Comparison of ENCODE assay signal across 9 cellular contexts in genomic region chr5:135391869-135392255, GRCh38. TPM values are rescaled to one million over a fixed set of nuclear protein-coding genes. Genes with fewer than 3 reads are reported as not detected.
A peak's percentile ranks its signal among the peaks of the same experiment; 100 is the strongest.
DNase-seq lines count a peak whose midpoint lies in the region; ATAC-seq and TF ChIP-seq lines count a peak whose summit lies in the region.
"Had no signal": no experiment of that assay in that cellular context is flagged by ENCODE, and none has a peak within 500 bp of the region (broad histone marks: within the 10 kb centered on the region; RNA-seq: fewer than 3 reads in every experiment).

No MANE protein-coding gene starts in this region.

- intact Hi-C loops in activated CD8-positive, alpha-beta T cell treated with anti-CD3 and anti-CD28 coated beads for 36 hours (cut with micrococcal nuclease), result no loop called here
- intact Hi-C loops in stomach (cut with DNase I; ENCODE audit: low total_unique reads), result no loop called here

- no peaks in the 10 kb centered on the region for H3K27me3 Mint-ChIP-seq in activated CD8-positive, alpha-beta T cell treated with anti-CD3 and anti-CD28 coated beads, Interleukin-2, amount 10 ng/mL, durations not matched to agents 7 days and 5 days (ENCODE audit: low read depth)
- H3K27me3 Mint-ChIP-seq in activated CD8-positive, alpha-beta T cell treated with anti-CD3 and anti-CD28 coated beads for 36 hours, result no peaks in the 10 kb centered on the region

- in situ Hi-C loops in G401 (cut with HindIII; ENCODE audit: low sequenced_read_pairs), result no loop called here

- H3K36me3 Mint-ChIP-seq in activated CD8-positive, alpha-beta T cell treated with anti-CD3 and anti-CD28 coated beads, Interleukin-2, amount 10 ng/mL, durations not matched to agents 7 days and 5 days (ENCODE audit: low read depth), result peaks cover 65% of the 10 kb centered on the region
- H3K36me3 Mint-ChIP-seq in activated CD8-positive, alpha-beta T cell treated with anti-CD3 and anti-CD28 coated beads for 36 hours (ENCODE audit: low read depth), result peaks cover 48% of the 10 kb centered on the region

- no peaks in the 10 kb centered on the region for H3K9me3 Mint-ChIP-seq in activated CD8-positive, alpha-beta T cell treated with anti-CD3 and anti-CD28 coated beads, Interleukin-2, amount 10 ng/mL, durations not matched to agents 7 days and 5 days (ENCODE audit: insufficient read depth)
- H3K9me3 Mint-ChIP-seq in activated CD8-positive, alpha-beta T cell treated with anti-CD3 and anti-CD28 coated beads for 36 hours, result no peaks in the 10 kb centered on the region

- peaks cover 0 to 12% of the 10 kb centered on the region in 2 donors for H3K36me3 ChIP-seq in lung (ENCODE audit: control insufficient read depth in 2 of 2, insufficient read depth in 2 of 2, low read length in 2 of 2)
- H3K36me3 ChIP-seq in stomach, result peaks cover 16 to 36% (median 27%) of the 10 kb centered on the region in 4 donors

- TF ChIP-seq CTCF in activated CD8-positive, alpha-beta T cell treated with anti-CD3 and anti-CD28 coated beads for 36 hours (IDR thresholded peaks at IDR 0.05), result no peak
- TF ChIP-seq CTCF in lung (IDR thresholded peaks at IDR 0.05; ENCODE audit: control extremely low read depth, extremely low read depth) (no peak), stomach (IDR thresholded peaks at IDR 0.05) (no peak)

- POLR2A ChIA-PET in activated CD8-positive, alpha-beta T cell treated with anti-CD3 and anti-CD28 coated beads, Interleukin-2, amount 10 ng/mL, durations not matched to agents 7 days and 5 days (lab: Charles Lee), result interaction anchor here (1.0 kb wide), 1 partner anchor 8 kb away, joined by 3 read pairs; no protein-coding TSS in a partner anchor
- POLR2A ChIA-PET in activated CD8-positive, alpha-beta T cell treated with anti-CD3 and anti-CD28 coated beads for 36 hours (lab: Charles Lee), result no interaction called here

- TF ChIP-seq POLR2A in stomach (IDR thresholded peaks at IDR 0.05), result no peak

- H3K27ac ChIP-seq in cingulate gyrus (ENCODE audit: low read depth, low read length) (peak overlapping the region; percentile 41), lung (ENCODE audit: low read depth in 1 of 2, low read length in 1 of 2) (peak overlapping the region; percentile 35 to 85), stomach (peak overlapping the region in 3 of 5 donors; percentile 33 to 67 (median 38))
- H3K27ac ChIP-seq: VCaP had no signal

- H3K27me3 ChIP-seq in lung (ENCODE audit: control insufficient read depth, insufficient read depth) (no peaks in the 10 kb centered on the region), stomach (no peaks in the 10 kb centered on the region)

- WGBS in lung, 2 donors, result 58 to 60% methylated on average over 2 of the region's 2 CpGs
- WGBS in stomach, 5 donors, result 57 to 86% (median 70%) methylated on average over 2 of the region's 2 CpGs

- no peak overlapping the region for H3K4me3 Mint-ChIP-seq in activated CD8-positive, alpha-beta T cell treated with anti-CD3 and anti-CD28 coated beads, Interleukin-2, amount 10 ng/mL, durations not matched to agents 7 days and 5 days
- H3K4me3 Mint-ChIP-seq in activated CD8-positive, alpha-beta T cell treated with anti-CD3 and anti-CD28 coated beads for 36 hours, result no peak overlapping the region

- peak; percentile 35 for ATAC-seq in activated CD8-positive, alpha-beta T cell treated with anti-CD3 and anti-CD28 coated beads, Interleukin-2, amount 10 ng/mL, durations not matched to agents 7 days and 5 days
- no peak for ATAC-seq in activated CD8-positive, alpha-beta T cell treated with anti-CD3 and anti-CD28 coated beads for 36 hours
- ATAC-seq in lung (ENCODE audit: insufficient read depth, low FRiP score) (peak; percentile 4), HG03025 (IDR thresholded peaks at IDR 0.05; ENCODE audit: low FRiP score, unreplicated experiment) (no peak), HG02885 (IDR thresholded peaks at IDR 0.05; ENCODE audit: poor library complexity, unreplicated experiment) (no peak)

- H3K9me3 ChIP-seq in lung (ENCODE audit: control insufficient read depth in 2 of 2, insufficient read depth in 1 of 2, low read length in 1 of 2) (no peaks in the 10 kb centered on the region), stomach (no peaks in the 10 kb centered on the region)

- H3K4me1 ChIP-seq in lung (ENCODE audit: control insufficient read depth in 2 of 2, insufficient read depth in 2 of 2, low read length in 2 of 2) (peaks cover 42 to 56% of the 10 kb centered on the region in 2 donors), stomach (peaks cover 55 to 96% (median 75%) of the 10 kb centered on the region in 4 donors)

- H3K4me3 ChIP-seq in lung (no peak overlapping the region), stomach (no peak overlapping the region)

- H3K4me1 Mint-ChIP-seq in activated CD8-positive, alpha-beta T cell treated with anti-CD3 and anti-CD28 coated beads, Interleukin-2, amount 10 ng/mL, durations not matched to agents 7 days and 5 days (ENCODE audit: low read depth), result peaks cover 78% of the 10 kb centered on the region
- H3K4me1 Mint-ChIP-seq in activated CD8-positive, alpha-beta T cell treated with anti-CD3 and anti-CD28 coated beads for 36 hours (ENCODE audit: low read depth), result peaks cover 84% of the 10 kb centered on the region

- H3K27ac Mint-ChIP-seq in activated CD8-positive, alpha-beta T cell treated with anti-CD3 and anti-CD28 coated beads, Interleukin-2, amount 10 ng/mL, durations not matched to agents 7 days and 5 days, result peak overlapping the region; percentile 64
- H3K27ac Mint-ChIP-seq in activated CD8-positive, alpha-beta T cell treated with anti-CD3 and anti-CD28 coated beads for 36 hours, result no peak overlapping the region

- peak; percentile 12 for DNase-seq in activated CD8-positive, alpha-beta T cell treated with anti-CD3 and anti-CD28 coated beads, Interleukin-2, amount 10 ng/mL, durations not matched to agents 7 days and 5 days
- no peak for DNase-seq in activated CD8-positive, alpha-beta T cell treated with anti-CD3 and anti-CD28 coated beads for 36 hours
- DNase-seq in lung (ENCODE audit: low spot score) (no peak), stomach (no peak), G401 (ENCODE audit: low spot score) (no peak)

- TF ChIP-seq EP300 in stomach (IDR thresholded peaks at IDR 0.05), result no peak

- CTCF ChIA-PET in activated CD8-positive, alpha-beta T cell treated with anti-CD3 and anti-CD28 coated beads, Interleukin-2, amount 10 ng/mL, durations not matched to agents 7 days and 5 days (lab: Charles Lee), result interaction anchor here (0.6 to 1.7 kb wide), 5 partner anchors 9 to 444 kb away, joined by 3 to 6 read pairs (median 3); no protein-coding TSS in a partner anchor
- CTCF ChIA-PET in activated CD8-positive, alpha-beta T cell treated with anti-CD3 and anti-CD28 coated beads for 36 hours (lab: Charles Lee), result interaction anchor here (0.9 to 1.5 kb wide), 2 partner anchors 10 to 34 kb away, joined by 3 to 5 read pairs; no protein-coding TSS in a partner anchor

RNA-seq across cellular contexts. Expression of gene MACROH2A1, which starts 7.2 kb away (rescaled TPM):
- 100 to 1,000 TPM; 328 to 332 TPM for total RNA-seq in activated CD8-positive, alpha-beta T cell treated with anti-CD3 and anti-CD28 coated beads, Interleukin-2, amount 10 ng/mL, durations not matched to agents 7 days and 5 days
- 100 to 1,000 TPM; 170 to 179 TPM for total RNA-seq in activated CD8-positive, alpha-beta T cell treated with anti-CD3 and anti-CD28 coated beads for 36 hours
- total RNA-seq in lung (100 to 1,000 TPM; 210 to 286 TPM), stomach (100 to 1,000 TPM; 143 to 206 (median 175) TPM)
- polyA plus RNA-seq in lung (100 to 1,000 TPM; 149 to 334 TPM), stomach (100 to 1,000 TPM in 1 of 3 donors, 10 to 100 TPM in 2; 77.1 to 123 (median 85.8) TPM)
- total RNA-seq in G401 (2014; rRNA removed; shearing (Covaris generic)), result 912 and 1,162 TPM in 2 replicates

RNA-seq across cellular contexts. Expression of gene DCANP1, which starts 55.3 kb away (rescaled TPM):
- total RNA-seq in activated CD8-positive, alpha-beta T cell treated with anti-CD3 and anti-CD28 coated beads, Interleukin-2, amount 10 ng/mL, durations not matched to agents 7 days and 5 days, result not detected
- total RNA-seq in activated CD8-positive, alpha-beta T cell treated with anti-CD3 and anti-CD28 coated beads for 36 hours, result not detected
- total RNA-seq in lung (under 1 TPM; 0.09 to 0.43 TPM), stomach (under 1 TPM in 1 of 5 donors, not detected in 4; 0.55 TPM)
- polyA plus RNA-seq in lung (under 1 TPM; 0.14 to 0.51 TPM), stomach (not detected)
- 0.18 and 0.24 TPM in 2 replicates for total RNA-seq in G401 (2014; rRNA removed; shearing (Covaris generic))

Comparison
In these comparisons a context has a peak if more than half of its experiments do, and no peak if none do; other contexts are left out.
1. ATAC-seq: peak in activated CD8-positive, alpha-beta T cell treated with anti-CD3 and anti-CD28 coated beads, Interleukin-2, amount 10 ng/mL, durations not matched to agents 7 days and 5 days (single experiment) and lung (single experiment); none in activated CD8-positive, alpha-beta T cell treated with anti-CD3 and anti-CD28 coated beads for 36 hours (single experiment), HG03025 (single experiment) and HG02885 (single experiment).
2. Peak in every context shown above with its lines, with median percentiles within 50 percentile points of each other: H3K27ac ChIP-seq.